Comparison of ENCODE assay signal across 1 cellular context in genomic region chr1:236808005-236808404, GRCh38.
TF ChIP-seq lines count a peak whose summit lies in the region.

No MANE protein-coding gene starts in this region.

TF ChIP-seq in HepG2, 621 proteins besides CTCF, POLR2A, EP300 and RAD21 (continued from another document):
- TF ChIP-seq, protein P1, sequence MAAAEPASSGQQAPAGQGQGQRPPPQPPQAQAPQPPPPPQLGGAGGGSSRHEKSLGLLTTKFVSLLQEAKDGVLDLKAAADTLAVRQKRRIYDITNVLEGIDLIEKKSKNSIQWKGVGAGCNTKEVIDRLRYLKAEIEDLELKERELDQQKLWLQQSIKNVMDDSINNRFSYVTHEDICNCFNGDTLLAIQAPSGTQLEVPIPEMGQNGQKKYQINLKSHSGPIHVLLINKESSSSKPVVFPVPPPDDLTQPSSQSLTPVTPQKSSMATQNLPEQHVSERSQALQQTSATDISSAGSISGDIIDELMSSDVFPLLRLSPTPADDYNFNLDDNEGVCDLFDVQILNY (CRISPR knock-in tag; conservative IDR thresholded peaks at IDR 0.05) = no peak
- no peak for TF ChIP-seq ZNF225 (CRISPR knock-in tag; IDR thresholded peaks at IDR 0.05)
- no peak for TF ChIP-seq AFF4 (CRISPR knock-in tag; IDR thresholded peaks at IDR 0.05)
- TF ChIP-seq MAZ (IDR thresholded peaks at IDR 0.05; ENCODE audit: borderline replicate concordance, low read depth, low read length) = no peak
- no peak for TF ChIP-seq MAZ (CRISPR knock-in tag; IDR thresholded peaks at IDR 0.05; ENCODE audit: low read depth)
- TF ChIP-seq ZBTB49 (CRISPR knock-in tag; IDR thresholded peaks at IDR 0.05; ENCODE audit: borderline replicate concordance) = no peak
- no peak for TF ChIP-seq CBFB (CRISPR knock-in tag; IDR thresholded peaks at IDR 0.05)
- TF ChIP-seq ZNF136 (CRISPR knock-in tag; IDR thresholded peaks at IDR 0.05; ENCODE audit: low read depth) = no peak
- no peak for TF ChIP-seq SRY (CRISPR knock-in tag; IDR thresholded peaks at IDR 0.05)
- TF ChIP-seq GATAD2A (CRISPR knock-in tag; IDR thresholded peaks at IDR 0.05) = no peak
- TF ChIP-seq, protein P2, sequence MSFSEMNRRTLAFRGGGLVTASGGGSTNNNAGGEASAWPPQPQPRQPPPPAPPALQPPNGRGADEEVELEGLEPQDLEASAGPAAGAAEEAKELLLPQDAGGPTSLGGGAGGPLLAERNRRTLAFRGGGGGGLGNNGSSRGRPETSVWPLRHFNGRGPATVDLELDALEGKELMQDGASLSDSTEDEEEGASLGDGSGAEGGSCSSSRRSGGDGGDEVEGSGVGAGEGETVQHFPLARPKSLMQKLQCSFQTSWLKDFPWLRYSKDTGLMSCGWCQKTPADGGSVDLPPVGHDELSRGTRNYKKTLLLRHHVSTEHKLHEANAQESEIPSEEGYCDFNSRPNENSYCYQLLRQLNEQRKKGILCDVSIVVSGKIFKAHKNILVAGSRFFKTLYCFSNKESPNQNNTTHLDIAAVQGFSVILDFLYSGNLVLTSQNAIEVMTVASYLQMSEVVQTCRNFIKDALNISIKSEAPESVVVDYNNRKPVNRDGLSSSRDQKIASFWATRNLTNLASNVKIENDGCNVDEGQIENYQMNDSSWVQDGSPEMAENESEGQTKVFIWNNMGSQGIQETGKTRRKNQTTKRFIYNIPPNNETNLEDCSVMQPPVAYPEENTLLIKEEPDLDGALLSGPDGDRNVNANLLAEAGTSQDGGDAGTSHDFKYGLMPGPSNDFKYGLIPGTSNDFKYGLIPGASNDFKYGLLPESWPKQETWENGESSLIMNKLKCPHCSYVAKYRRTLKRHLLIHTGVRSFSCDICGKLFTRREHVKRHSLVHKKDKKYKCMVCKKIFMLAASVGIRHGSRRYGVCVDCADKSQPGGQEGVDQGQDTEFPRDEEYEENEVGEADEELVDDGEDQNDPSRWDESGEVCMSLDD (CRISPR knock-in tag; IDR thresholded peaks at IDR 0.05; ENCODE audit: borderline replicate concordance) = no peak
- TF ChIP-seq MED13 (CRISPR knock-in tag; IDR thresholded peaks at IDR 0.05) = no peak
- TF ChIP-seq ZNF713 (CRISPR knock-in tag; IDR thresholded peaks at IDR 0.05) = no peak
- TF ChIP-seq SRF (IDR thresholded peaks at IDR 0.05; ENCODE audit: low read depth, low read length) = no peak
